ENCODE assay signal across 9 cellular contexts in the genomic region with DNA sequence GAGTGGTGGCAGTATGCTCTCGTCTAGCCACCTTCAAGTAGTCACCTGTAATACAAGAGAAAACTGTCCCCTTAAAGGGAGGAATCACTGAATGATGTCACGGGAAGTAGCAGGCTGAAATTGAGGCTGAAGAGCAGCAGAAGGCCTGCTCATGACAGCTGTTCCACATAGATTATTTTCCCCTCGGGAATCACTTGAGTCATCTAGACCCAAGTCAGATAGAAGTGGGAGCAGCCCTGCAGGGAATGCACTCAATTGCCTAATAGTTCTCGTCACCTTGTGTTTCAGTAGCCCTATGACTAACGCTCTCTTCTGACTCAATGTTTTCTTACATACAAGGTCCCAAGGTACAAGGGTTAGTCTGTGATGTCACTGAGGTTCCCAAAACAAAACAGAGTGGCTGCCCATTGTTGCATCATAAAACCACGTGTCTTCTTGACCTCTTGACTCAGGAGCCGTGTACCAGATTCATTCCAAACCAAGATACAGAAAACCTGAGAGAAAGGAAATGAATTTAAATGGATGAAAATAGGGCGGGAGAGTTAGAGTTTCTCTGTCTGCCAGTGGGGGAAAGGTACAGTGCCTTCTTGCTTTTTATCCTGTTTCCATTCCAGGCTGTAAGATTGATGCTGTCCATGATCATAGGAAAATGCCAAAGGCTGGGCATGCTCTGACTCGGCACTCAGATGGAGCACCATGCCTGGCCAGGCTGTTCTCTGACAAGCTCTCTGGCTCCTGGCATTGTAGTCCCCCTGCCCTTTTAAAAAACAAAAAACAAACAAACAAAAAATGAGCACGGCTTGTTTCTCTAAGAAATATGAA. TPM values are rescaled to one million over a fixed set of nuclear protein-coding genes. Genes with fewer than 3 reads are reported as not detected.
DNase-seq lines count a peak whose midpoint lies in the region; ATAC-seq and TF ChIP-seq lines count a peak whose summit lies in the region.
"Had no signal": no experiment of that assay in that cellular context is flagged by ENCODE, and none has a peak within 500 bp of the region (broad histone marks: within the 10 kb centered on the region; RNA-seq: fewer than 3 reads in every experiment).

No MANE protein-coding gene starts in this region.

- no peak for TF ChIP-seq POLR2A in gastroesophageal sphincter (IDR thresholded peaks at IDR 0.05)

- no peaks in the 10 kb centered on the region for H3K27me3 ChIP-seq in gastroesophageal sphincter

- no peak for TF ChIP-seq CTCF in gastroesophageal sphincter (IDR thresholded peaks at IDR 0.05)

- H3K4me3 ChIP-seq in gastroesophageal sphincter, result no peak overlapping the region
- H3K4me3 ChIP-seq: SK-N-MC had no signal

- H3K36me3 ChIP-seq in gastroesophageal sphincter, result peaks cover 0 to 44% of the 10 kb centered on the region in 2 donors

- peak overlapping the region; percentile 67 to 89 (median 87) for H3K27ac ChIP-seq in gastroesophageal sphincter
- H3K27ac ChIP-seq: SK-N-MC had no signal

- WGBS in gastroesophageal sphincter (ENCODE audit: low coverage in 1 of 2), 2 donors, result 46 to 49% methylated on average over 10 of the region's 10 CpGs

- peaks cover 12 to 88% (median 45%) of the 10 kb centered on the region in 3 donors for H3K4me1 ChIP-seq in gastroesophageal sphincter

- peak; percentile 85 for DNase-seq in T1000 (lab: John Stamatoyannopoulos, UW)
- peak; percentile 95 for DNase-seq in smooth muscle cell of the brain vasculature (ENCODE audit: low read depth, low spot score)
- DNase-seq in DMS79 treated with DMSO at 0.1 percent for 48 hours (lab: John Stamatoyannopoulos, UW), result no peak
- no peak for DNase-seq in activated gamma-delta T cell treated with Interleukin-2 at 50 U/mL for 16 hours

- TF ChIP-seq EP300 in gastroesophageal sphincter (IDR thresholded peaks at IDR 0.05), result peak; percentile 78

- peak; percentile 65 for ATAC-seq in GM18502 (IDR thresholded peaks at IDR 0.05; ENCODE audit: poor library complexity, unreplicated experiment)
- ATAC-seq in HG03432 (IDR thresholded peaks at IDR 0.05; ENCODE audit: unreplicated experiment), result peak; percentile 76
- peak; percentile 95 for ATAC-seq in gastroesophageal sphincter
- ATAC-seq in HG03159 (IDR thresholded peaks at IDR 0.05; ENCODE audit: unreplicated experiment), result no peak

- H3K9me3 ChIP-seq in gastroesophageal sphincter, result no peaks in the 10 kb centered on the region

RNA-seq across cellular contexts. Expression of a gene that starts 21.6 kb away (rescaled TPM):
- 100 to 1,000 TPM in 1 of 4 donors, 10 to 100 TPM in 3; 47.0 to 723 (median 71.2) TPM for total RNA-seq in gastroesophageal sphincter

RNA-seq across cellular contexts. Expression of a gene that starts 40.2 kb away (rescaled TPM):
- 10 to 100 TPM; 24.0 to 41.3 (median 37.1) TPM for total RNA-seq in gastroesophageal sphincter

Comparison
In these comparisons a context has a peak if more than half of its experiments do, and no peak if none do; other contexts are left out.
1. DNase-seq: peak in T1000 (single experiment) and smooth muscle cell of the brain vasculature (single experiment); none in DMS79 treated with DMSO at 0.1 percent for 48 hours (single experiment) and activated gamma-delta T cell treated with Interleukin-2 at 50 U/mL for 16 hours (single experiment).